Comparison of ENCODE assay signal across 9 cellular contexts in the genomic region with DNA sequence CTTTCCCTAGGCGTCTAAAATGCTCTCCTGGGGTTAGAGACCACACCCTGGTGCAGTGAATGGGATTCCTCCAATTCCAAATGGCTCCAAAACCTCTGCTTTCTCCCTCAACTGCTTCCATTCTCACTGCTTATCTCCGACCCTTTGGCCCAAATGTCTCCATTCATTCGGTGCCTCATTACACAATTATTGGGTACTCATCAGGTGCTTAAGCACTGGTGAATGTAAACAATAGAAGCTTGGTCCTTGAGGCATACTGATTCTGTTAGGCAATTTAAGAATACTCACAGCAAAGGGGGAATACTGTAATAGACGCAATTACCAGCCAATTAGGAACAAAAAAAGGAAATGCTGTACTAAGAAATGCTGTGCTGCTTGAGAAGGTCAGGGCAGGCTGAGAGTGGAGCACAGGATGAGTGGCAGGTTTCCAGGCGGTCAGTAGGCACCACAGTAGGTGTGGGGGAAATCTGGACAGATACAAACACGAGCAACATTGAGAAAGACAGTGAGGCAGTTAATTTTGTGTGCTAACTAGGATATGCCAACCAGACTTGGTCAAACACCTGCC. TPM values are rescaled to one million over a fixed set of nuclear protein-coding genes. Genes with fewer than 3 reads are reported as not detected.
DNase-seq lines count a peak whose midpoint lies in the region; ATAC-seq and TF ChIP-seq lines count a peak whose summit lies in the region.
"Had no signal": no experiment of that assay in that cellular context is flagged by ENCODE, and none has a peak within 500 bp of the region (broad histone marks: within the 10 kb centered on the region; RNA-seq: fewer than 3 reads in every experiment).

No MANE protein-coding gene starts in this region.

- H3K27me3 Mint-ChIP-seq in activated B cell treated with CpG ODN at 0.5 μM for 24 hours = no peaks in the 10 kb centered on the region

- H3K4me1 Mint-ChIP-seq in activated B cell treated with CpG ODN at 0.5 μM for 24 hours = peaks cover 18% of the 10 kb centered on the region
- H3K4me1 Mint-ChIP-seq: neural crest cell had no signal

- peak overlapping the region; percentile 87 for H3K4me3 Mint-ChIP-seq in activated B cell treated with CpG ODN at 0.5 μM for 24 hours
- H3K4me3 Mint-ChIP-seq: neural crest cell had no signal

- H3K36me3 ChIP-seq in heart right ventricle (no peaks in the 10 kb centered on the region), urinary bladder (ENCODE audit: insufficient read depth) (no peaks in the 10 kb centered on the region)

- no peaks in the 10 kb centered on the region for H3K9me3 Mint-ChIP-seq in activated B cell treated with CpG ODN at 0.5 μM for 24 hours
- H3K9me3 Mint-ChIP-seq: neural crest cell had no signal

- intact Hi-C loops in heart right ventricle (cut with DNase I) = no loop called here
- intact Hi-C loops in Right ventricle myocardium inferior (cut with DNase I) = no loop called here
- intact Hi-C loops in activated B cell treated with CpG ODN at 0.5 μM for 24 hours (cut with micrococcal nuclease) = no loop called here

- CTCF ChIA-PET in activated B cell treated with CpG ODN at 0.5 μM for 24 hours (lab: Charles Lee) = no interaction called here

- ATAC-seq in heart right ventricle = peak in 3 of 8 donors; percentile 33 to 58 (median 48)
- ATAC-seq in Right ventricle myocardium inferior = no peak
- no peak for ATAC-seq in activated B cell treated with CpG ODN at 0.5 μM for 24 hours (ENCODE audit: low read depth)
- ATAC-seq in left lobe of liver = peak; percentile 64

- no peaks in the 10 kb centered on the region for H3K9me3 ChIP-seq in heart right ventricle

- H3K4me1 ChIP-seq in heart right ventricle = peaks cover 0 to 28% (median 6%) of the 10 kb centered on the region in 9 donors
- H3K4me1 ChIP-seq in urinary bladder (ENCODE audit: insufficient read depth) = peaks cover 2% of the 10 kb centered on the region

- no peaks in the 10 kb centered on the region for H3K36me3 Mint-ChIP-seq in activated B cell treated with CpG ODN at 0.5 μM for 24 hours (ENCODE audit: low read depth)

- POLR2A ChIA-PET in activated B cell treated with CpG ODN at 0.5 μM for 24 hours (lab: Charles Lee) = no interaction called here

- DNase-seq in heart right ventricle (no peak), Right ventricle myocardium inferior (ENCODE audit: missing footprints) (no peak), activated B cell treated with CpG ODN at 0.5 μM for 24 hours (no peak), left lobe of liver (ENCODE audit: low spot score) (no peak), GOT3 (lab: John Stamatoyannopoulos, UW) (no peak), germinal center (ENCODE audit: low spot score) (no peak)
- no peak for DNase-seq in stimulated activated CD4-positive, alpha-beta T cell treated with anti-CD3 and anti-CD28 coated beads, Interleukin-4, amount 100 ng/mL, for 24 hours

- H3K27ac Mint-ChIP-seq in activated B cell treated with CpG ODN at 0.5 μM for 24 hours = peak overlapping the region; percentile 81

- TF ChIP-seq CTCF in heart right ventricle (IDR thresholded peaks at IDR 0.05) (no peak), activated B cell treated with CpG ODN at 0.5 μM for 24 hours (IDR thresholded peaks at IDR 0.05) (no peak)

- H3K27me3 ChIP-seq in heart right ventricle = no peaks in the 10 kb centered on the region

- WGBS in heart right ventricle, 2 donors = 47 to 55% methylated on average over 6 of the region's 6 CpGs
- WGBS in urinary bladder = 64% methylated on average over 6 of the region's 6 CpGs

- H3K27ac ChIP-seq in heart right ventricle = peak overlapping the region in 9 of 10 donors; percentile 14 to 92 (median 47)
- no peak overlapping the region for H3K27ac ChIP-seq in urinary bladder (ENCODE audit: low read depth)

- H3K4me3 ChIP-seq in heart right ventricle (peak overlapping the region; percentile 8 to 72 (median 54)), urinary bladder (ENCODE audit: low read depth, low read length) (peak overlapping the region; percentile 43)

RNA-seq across cellular contexts. Expression of gene GMDS, which starts 23.0 kb away (rescaled TPM):
- total RNA-seq in heart right ventricle (10 to 100 TPM in 1 of 10 donors, 1 to 10 TPM in 9; 5.0 to 10.6 (median 6.8) TPM), Right ventricle myocardium inferior (5.3 TPM), activated B cell treated with CpG ODN at 0.5 μM for 24 hours (30.1 and 33.7 TPM in 2 replicates), left lobe of liver (23.9 TPM), urinary bladder (7.5 TPM)
- polyA plus RNA-seq in heart right ventricle (1 to 10 TPM; 6.6 to 8.1 TPM), urinary bladder (10.7 TPM)
